ENCODE assay signal across 21 cellular contexts in the genomic region with DNA sequence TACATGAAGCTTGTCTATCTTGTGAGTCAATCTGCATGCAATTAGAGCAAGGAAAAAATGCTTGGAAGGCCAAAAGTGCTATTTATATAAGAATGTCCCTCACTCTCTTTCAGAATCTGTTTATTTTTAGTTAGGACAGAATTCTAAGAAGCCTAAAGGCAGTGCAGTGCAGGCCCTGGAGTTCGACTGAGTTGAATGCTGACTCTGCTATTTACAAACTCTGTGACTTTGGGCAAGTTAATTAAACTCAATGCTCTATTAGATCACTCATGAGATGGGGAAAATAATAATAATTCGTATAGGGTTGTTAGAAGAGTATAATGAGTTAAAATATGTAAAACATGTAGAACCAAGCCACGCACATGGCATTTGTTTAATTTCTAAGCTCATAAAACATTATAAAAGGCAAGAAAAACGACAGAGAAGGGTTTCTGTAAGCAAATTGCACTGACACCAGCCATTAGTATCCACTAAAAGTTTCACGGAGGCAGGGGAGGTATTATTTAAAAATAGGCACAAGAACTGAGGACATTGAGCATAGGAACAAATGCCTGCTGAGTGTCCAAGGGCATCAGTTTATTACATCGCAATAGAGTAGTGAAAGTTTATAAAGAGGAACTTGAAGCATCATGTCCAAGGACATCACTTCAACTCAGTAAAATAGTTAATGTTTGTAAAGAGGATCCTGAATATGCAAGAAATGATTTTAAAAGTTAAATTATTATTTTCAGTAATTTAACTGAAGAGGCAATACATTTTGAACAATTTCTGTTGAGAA.
DNase-seq lines count a peak whose midpoint lies in the region; ATAC-seq, FAIRE-seq and TF ChIP-seq lines count a peak whose summit lies in the region.
"Had no signal": no experiment of that assay in that cellular context is flagged by ENCODE, and none has a peak within 500 bp of the region (broad histone marks: within the 10 kb centered on the region; RNA-seq: fewer than 3 reads in every experiment).

No MANE protein-coding gene starts in this region.

- no peak overlapping the region for H3K4me3 ChIP-seq in HL-60 (replicated peaks; ENCODE audit: insufficient read depth, low read length)
- H3K4me3 ChIP-seq in SK-N-MC: peak overlapping the region; percentile 17; the same call in 1 of the 2 replicates
- H3K4me3 ChIP-seq in HepG2 (replicated peaks in 1 of 3; ENCODE audit: insufficient read depth in 1 of 3, low read depth in 2 of 3, low read length in 3 of 3): no peak overlapping the region
- H3K4me3 ChIP-seq: psoas muscle had no signal

- no peaks in the 10 kb centered on the region for H3K27me3 Mint-ChIP-seq in stimulated activated naive B cell treated with anti-CD40 and anti-IgM and Interleukin-4, amounts not matched to agents 10 μg/mL and 1 μg/mL and 100 μg/mL, for 72 hours

- CTCF ChIA-PET in HepG2 (lab: Yijun Ruan, JAX; ENCODE audit: low intra/inter-chr PET ratio, low total read pairs): no interaction called here

- H3K27ac Mint-ChIP-seq in stimulated activated naive B cell treated with anti-CD40 and anti-IgM and Interleukin-4, amounts not matched to agents 10 μg/mL and 1 μg/mL and 100 μg/mL, for 72 hours: no peak overlapping the region
- H3K27ac Mint-ChIP-seq: activated naive CD8-positive, alpha-beta T cell treated with anti-CD3 and anti-CD28 coated beads, Interleukin-2, amount 50 U/mL, for 24 hours; activated T-helper 1 cell treated with anti-CD3 and anti-CD28 coated beads, Interleukin-12 subunit alpha, Interleukin-12 subunit beta, Interleukin-2, Interleukin-4 antibody, amounts not matched to agents 30 ng/mL and 10 ng/mL and 1 ng/mL, durations not matched to agents 14 hours and 24 hours and 36 hours; naive thymus-derived CD8-positive, alpha-beta T cell had no signal

- no peaks in the 10 kb centered on the region for H3K4me1 ChIP-seq in HepG2 (ENCODE audit: insufficient read depth, low read length)

- H3K9ac ChIP-seq in SK-N-MC (ENCODE audit: insufficient read length) (peak overlapping the region; percentile 54), HepG2 (ENCODE audit: insufficient read depth, low read depth, low read length) (no peak overlapping the region)

- in situ Hi-C loops in HepG2 (cut with HindIII; ENCODE audit: extremely low pct_ligation_motif_present, low pct_unique_long_range_greater_than_20kb): no loop called here

- TF ChIP-seq RAD21 in HepG2 (CRISPR knock-in tag; IDR thresholded peaks at IDR 0.05): no peak

- TF ChIP-seq EP300 in HepG2 (IDR thresholded peaks at IDR 0.05; ENCODE audit: low read depth in 2 of 2, low read length in 2 of 2) (no peak), HepG2 (CRISPR knock-in tag; IDR thresholded peaks at IDR 0.05; ENCODE audit: borderline replicate concordance) (no peak)

- no peak overlapping the region for H3K4me3 Mint-ChIP-seq in stimulated activated naive B cell treated with anti-CD40 and anti-IgM and Interleukin-4, amounts not matched to agents 10 μg/mL and 1 μg/mL and 100 μg/mL, for 72 hours
- H3K4me3 Mint-ChIP-seq: activated naive CD8-positive, alpha-beta T cell treated with anti-CD3 and anti-CD28 coated beads, Interleukin-2, amount 50 U/mL, for 24 hours; activated T-helper 1 cell treated with anti-CD3 and anti-CD28 coated beads, Interleukin-12 subunit alpha, Interleukin-12 subunit beta, Interleukin-2, Interleukin-4 antibody, amounts not matched to agents 30 ng/mL and 10 ng/mL and 1 ng/mL, durations not matched to agents 14 hours and 24 hours and 36 hours; naive thymus-derived CD8-positive, alpha-beta T cell had no signal

- H3K9me3 Mint-ChIP-seq in stimulated activated naive B cell treated with anti-CD40 and anti-IgM and Interleukin-4, amounts not matched to agents 10 μg/mL and 1 μg/mL and 100 μg/mL, for 72 hours: no peaks in the 10 kb centered on the region
- H3K9me3 Mint-ChIP-seq: activated naive CD8-positive, alpha-beta T cell treated with anti-CD3 and anti-CD28 coated beads, Interleukin-2, amount 50 U/mL, for 24 hours; activated T-helper 1 cell treated with anti-CD3 and anti-CD28 coated beads, Interleukin-12 subunit alpha, Interleukin-12 subunit beta, Interleukin-2, Interleukin-4 antibody, amounts not matched to agents 30 ng/mL and 10 ng/mL and 1 ng/mL, durations not matched to agents 14 hours and 24 hours and 36 hours; naive thymus-derived CD8-positive, alpha-beta T cell had no signal

- H3K4me2 ChIP-seq in HepG2 (ENCODE audit: low read depth, low read length): no peak overlapping the region

- H3K9me3 ChIP-seq in SK-N-MC (ENCODE audit: low read depth, low read length) (no peaks in the 10 kb centered on the region), HepG2 (ENCODE audit: low read length) (no peaks in the 10 kb centered on the region)
- H3K9me3 ChIP-seq: psoas muscle had no signal

- no peak for FAIRE-seq in HepG2 (lab: Jason Lieb, UNC)
- FAIRE-seq: D721Med, H54, RCC 7860 had no signal

- peaks cover 0 to 16% of the 10 kb centered on the region in 2 donors for H3K4me1 Mint-ChIP-seq in stimulated activated naive B cell treated with anti-CD40 and anti-IgM and Interleukin-4, amounts not matched to agents 10 μg/mL and 1 μg/mL and 100 μg/mL, for 72 hours
- H3K4me1 Mint-ChIP-seq: activated naive CD8-positive, alpha-beta T cell treated with anti-CD3 and anti-CD28 coated beads, Interleukin-2, amount 50 U/mL, for 24 hours had no signal

- no peaks in the 10 kb centered on the region for H4K20me1 ChIP-seq in HepG2 (ENCODE audit: insufficient read depth, low read length)

- POLR2A ChIA-PET in HepG2 (lab: Yijun Ruan, JAX): no interaction called here

- H3K36me3 ChIP-seq in SK-N-MC (ENCODE audit: insufficient read depth, low read length) (no peaks in the 10 kb centered on the region), HepG2 (replicated peaks in 1 of 2; ENCODE audit: control insufficient read depth in 1 of 2, insufficient read depth in 2 of 2, low read length in 2 of 2) (no peaks in the 10 kb centered on the region)

- H3K27me3 ChIP-seq in HL-60 (ENCODE audit: insufficient read depth, poor library complexity, severe bottlenecking) (no peaks in the 10 kb centered on the region), HepG2 (ENCODE audit: control insufficient read depth in 1 of 2, insufficient read depth in 2 of 2, low read length in 2 of 2) (no peaks in the 10 kb centered on the region)

- no peak for TF ChIP-seq POLR2A in HepG2 (IDR thresholded peaks at IDR 0.05; ENCODE audit: insufficient read depth in 1 of 2, low read depth in 2 of 2, low read length in 2 of 2)

- ATAC-seq in HepG2 (no peak), GM21447 (IDR thresholded peaks at IDR 0.05; ENCODE audit: unreplicated experiment) (no peak), HG03045 (IDR thresholded peaks at IDR 0.05; ENCODE audit: unreplicated experiment) (no peak)
- ATAC-seq in stimulated activated naive B cell treated with anti-CD40 and anti-IgM and Interleukin-4, amounts not matched to agents 10 μg/mL and 1 μg/mL and 100 μg/mL, for 72 hours (replicated peaks): peak; percentile 51 to 53
- ATAC-seq: activated naive CD8-positive, alpha-beta T cell treated with anti-CD3 and anti-CD28 coated beads, Interleukin-2, amount 50 U/mL, for 24 hours; naive thymus-derived CD8-positive, alpha-beta T cell had no signal

- H3K27ac ChIP-seq in HL-60 (replicated peaks): peak overlapping the region; percentile 30
- no peak overlapping the region for H3K27ac ChIP-seq in SK-N-MC
- no peak overlapping the region for H3K27ac ChIP-seq in HepG2 (ENCODE audit: extremely low read length, insufficient read depth, low read length)
- H3K27ac ChIP-seq: psoas muscle had no signal

- TF ChIP-seq CTCF in HL-60 (IDR thresholded peaks at IDR 0.05; ENCODE audit: insufficient read depth, low read length) (no peak), HepG2 (CRISPR knock-in tag; IDR thresholded peaks at IDR 0.05) (no peak)

- WGBS in HepG2 (ENCODE audit: low lambda C conversion rate): 11% methylated on average over 6 of the region's 6 CpGs

- H2AFZ ChIP-seq in HepG2 (ENCODE audit: low read length): no peak overlapping the region

- no peaks in the 10 kb centered on the region for H3K79me2 ChIP-seq in HepG2 (ENCODE audit: insufficient read depth, low read length)

- no TSS peak for BruUV-seq in HepG2 (replicated peaks; lab: Mats Ljungman, UMichigan)

- intact Hi-C loops in HepG2 (cut with micrococcal nuclease; ENCODE audit: unreplicated experiment): no loop called here

- H3K36me3 Mint-ChIP-seq in stimulated activated naive B cell treated with anti-CD40 and anti-IgM and Interleukin-4, amounts not matched to agents 10 μg/mL and 1 μg/mL and 100 μg/mL, for 72 hours: no peaks in the 10 kb centered on the region
- H3K36me3 Mint-ChIP-seq: naive thymus-derived CD8-positive, alpha-beta T cell had no signal

- DNase-seq in HL-60 (ENCODE audit: low read depth in 1 of 2, low spot score in 1 of 2): no peak
- no peak for DNase-seq in SK-N-MC (ENCODE audit: low read depth, low spot score)
- no peak for DNase-seq in HepG2 (ENCODE audit: low spot score)
- DNase-seq in stimulated activated naive B cell treated with anti-CD40 and anti-IgM and Interleukin-4, amounts not matched to agents 10 μg/mL and 1 μg/mL and 100 μg/mL, for 72 hours: no peak
- DNase-seq in T-helper 9 cell: no peak
- DNase-seq in H4 (ENCODE audit: low spot score): no peak
- DNase-seq: activated CD8-positive, alpha-beta memory T cell treated with anti-CD3 and anti-CD28 coated beads for 24 hours; activated naive CD8-positive, alpha-beta T cell treated with anti-CD3 and anti-CD28 coated beads, Interleukin-2, amount 50 U/mL, for 24 hours; central memory CD4-positive, alpha-beta T cell; effector CD8-positive, alpha-beta T cell; naive thymus-derived CD8-positive, alpha-beta T cell; NCI-H2029; NCI-H510A treated with DMSO at 0.1 percent for 48 hours; psoas muscle; stimulated activated CD4-positive, alpha-beta T cell treated with anti-CD3 and anti-CD28 coated beads, Interleukin-15, amount 100 ng/mL, for 24 hours had no signal

TF ChIP-seq in HepG2, 621 proteins besides CTCF, POLR2A, EP300 and RAD21:
- TF ChIP-seq NR2F2 (IDR thresholded peaks at IDR 0.05; ENCODE audit: borderline replicate concordance, low read depth) (no peak), MED1 (CRISPR knock-in tag; IDR thresholded peaks at IDR 0.05) (no peak), KDM5B (CRISPR knock-in tag; IDR thresholded peaks at IDR 0.05; ENCODE audit: borderline replicate concordance) (no peak), CENPT (CRISPR knock-in tag; IDR thresholded peaks at IDR 0.05; ENCODE audit: low read depth) (no peak), ZFP1 (CRISPR knock-in tag; IDR thresholded peaks at IDR 0.05) (no peak), MAFF (IDR thresholded peaks at IDR 0.05; ENCODE audit: low read depth, low read length) (peak; percentile 65), MAFK (conservative IDR thresholded peaks at IDR 0.05 in 1 of 2, IDR thresholded peaks at IDR 0.05 in 1 of 2; ENCODE audit: low read length in 2 of 2) (peak; percentile 77 to 82)

Comparison
In these comparisons a context has a peak if more than half of its experiments do, and no peak if none do; other contexts are left out.
1. ATAC-seq: peak in stimulated activated naive B cell treated with anti-CD40 and anti-IgM and Interleukin-4, amounts not matched to agents 10 μg/mL and 1 μg/mL and 100 μg/mL, for 72 hours (2 of 2); none in HepG2 (single experiment), GM21447 (single experiment) and HG03045 (single experiment).